In the genomic region with DNA sequence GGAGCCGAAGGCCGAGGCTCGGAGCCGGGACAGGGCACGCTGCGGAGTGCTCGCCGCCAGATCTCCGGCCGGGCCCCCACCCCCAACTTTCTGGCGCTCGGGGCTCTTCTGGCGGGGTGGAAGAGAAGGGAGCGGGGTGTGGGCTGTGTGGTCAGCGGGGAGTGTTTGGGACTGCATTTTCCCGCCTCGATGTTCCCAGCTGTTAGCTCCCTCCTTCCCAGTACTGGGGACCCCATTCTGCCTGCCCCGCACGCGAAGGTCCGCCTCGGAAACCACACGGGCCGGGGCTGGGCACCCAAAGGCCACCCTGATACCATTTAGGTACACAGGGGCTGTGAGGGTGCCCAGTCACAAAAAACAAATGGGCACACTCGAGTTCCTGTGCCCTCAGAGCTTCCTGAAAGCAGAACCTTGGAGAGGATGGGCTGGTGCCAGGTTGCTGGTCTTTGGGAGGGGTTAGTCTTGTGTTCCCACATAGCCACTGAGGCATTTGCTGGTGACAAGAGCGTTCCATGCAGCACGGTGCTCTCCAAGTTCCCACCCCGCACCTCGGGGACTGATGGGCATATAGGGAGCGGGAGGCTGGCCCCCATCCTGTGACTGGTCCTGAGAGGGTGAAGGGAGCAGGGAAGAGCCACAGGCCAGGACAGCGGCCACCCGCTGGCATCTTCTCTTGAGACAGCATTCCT, we compare ENCODE assay signal across 7 cellular contexts. TPM values are rescaled to one million over a fixed set of nuclear protein-coding genes. Genes with fewer than 3 reads are reported as not detected.
A peak's percentile ranks its signal among the peaks of the same experiment; 100 is the strongest.
DNase-seq lines count a peak whose midpoint lies in the region; ATAC-seq and TF ChIP-seq lines count a peak whose summit lies in the region.

No MANE protein-coding gene starts in this region.

- peak overlapping the region in 2 of 6 donors; percentile 41 to 47 for H3K27ac Mint-ChIP-seq in naive B cell

- CTCF ChIA-PET in PC-3 (lab: Charles Lee) = no interaction called here

- intact Hi-C loops in PC-3 (cut with micrococcal nuclease) = loop anchor here (5.0 kb wide), 1 partner anchor 52 kb away; no protein-coding TSS in a partner anchor

- H3K36me3 ChIP-seq in PC-3 (ENCODE audit: low read depth, low read length) = no peaks in the 10 kb centered on the region
- H3K36me3 ChIP-seq in effector memory CD4-positive, alpha-beta T cell (ENCODE audit: control insufficient read depth, insufficient read depth, low read length) = no peaks in the 10 kb centered on the region

- 0 out of 2 replicates have a peak, but pooled peaks cover 6% of the 10 kb centered on the region for H3K79me2 ChIP-seq in PC-3 (ENCODE audit: low read length)

- no peaks in the 10 kb centered on the region for H3K9me3 ChIP-seq in PC-3 (ENCODE audit: low read length)
- no peaks in the 10 kb centered on the region for H3K9me3 ChIP-seq in effector memory CD4-positive, alpha-beta T cell (ENCODE audit: control insufficient read depth, low read length)

- no peak for TF ChIP-seq POLR2A in GM18505 (IDR thresholded peaks at IDR 0.05; ENCODE audit: borderline replicate concordance, extremely low read depth, insufficient read depth, insufficient read length)

- H3K9ac ChIP-seq in PC-3 (ENCODE audit: low read length) = peak overlapping the region; percentile 49

- peak; percentile 6 for ATAC-seq in PC-3
- ATAC-seq in naive B cell (ENCODE audit: low read depth in 2 of 2) = no peak
- ATAC-seq in GM19397 (IDR thresholded peaks at IDR 0.05; ENCODE audit: unreplicated experiment) = no peak
- no peak for ATAC-seq in GM18505 (IDR thresholded peaks at IDR 0.05; ENCODE audit: unreplicated experiment)
- ATAC-seq in HG03039 (IDR thresholded peaks at IDR 0.05; ENCODE audit: unreplicated experiment) = no peak

- H3K9me2 ChIP-seq in PC-3 (replicated peaks; ENCODE audit: low read length) = no peaks in the 10 kb centered on the region

- H3K4me3 ChIP-seq in GM12864 (ENCODE audit: low read depth, low read length) (peak overlapping the region; percentile 40; the same call in 1 of the 2 replicates), PC-3 (ENCODE audit: low read length) (peak overlapping the region; percentile 76)
- peak overlapping the region; percentile 50 for H3K4me3 ChIP-seq in effector memory CD4-positive, alpha-beta T cell (ENCODE audit: insufficient read depth, low read depth, low read length, poor library complexity, severe bottlenecking)

- peak overlapping the region; percentile 98 for H3K4me2 ChIP-seq in PC-3 (ENCODE audit: low read length)

- H3K27me3 ChIP-seq in PC-3 (ENCODE audit: low read length) = no peaks in the 10 kb centered on the region
- no peaks in the 10 kb centered on the region for H3K27me3 ChIP-seq in effector memory CD4-positive, alpha-beta T cell (replicated peaks; ENCODE audit: control insufficient read depth, insufficient read depth, low read length, poor library complexity, severe bottlenecking)

- no peak overlapping the region for H3K27ac ChIP-seq in PC-3 (ENCODE audit: low read length)
- no peak overlapping the region for H3K27ac ChIP-seq in effector memory CD4-positive, alpha-beta T cell (ENCODE audit: insufficient read depth, low read length, poor library complexity, severe bottlenecking)

- H3K9me3 Mint-ChIP-seq in naive B cell = no peaks in the 10 kb centered on the region

- no peaks in the 10 kb centered on the region for H3F3A ChIP-seq in PC-3 (ENCODE audit: low read length, unreplicated experiment)

- TSS peak; percentile 29 for BruUV-seq in PC-3 (replicated peaks; lab: Mats Ljungman, UMichigan)

- H2AFZ ChIP-seq in PC-3 (ENCODE audit: low read length) = peak overlapping the region; percentile 76

- H3K4me1 Mint-ChIP-seq in naive B cell = peaks cover 31 to 39% (median 37%) of the 10 kb centered on the region in 3 donors

- peaks cover 0 to 11% of the 10 kb centered on the region in 2 donors for H3K36me3 Mint-ChIP-seq in naive B cell

- H3K27me3 Mint-ChIP-seq in naive B cell = peaks cover 41 to 76% (median 68%) of the 10 kb centered on the region in 3 donors

- POLR2A ChIA-PET in PC-3 (lab: Charles Lee; ENCODE audit: unreplicated experiment) = no interaction called here

- peak overlapping the region; percentile 75 to 92 (median 85) for H3K4me3 Mint-ChIP-seq in naive B cell

- H4K20me1 ChIP-seq in PC-3 (ENCODE audit: low read length) = no peaks in the 10 kb centered on the region

- TF ChIP-seq CTCF in GM12864 (IDR thresholded peaks at IDR 0.05; ENCODE audit: low read depth, low read length, missing control alignments) (no peak), PC-3 (conservative IDR thresholded peaks at IDR 0.05; ENCODE audit: low read depth, low read length) (no peak)

- DNase-seq in GM12864 (ENCODE audit: low read depth) (no peak), PC-3 (peak; percentile 11), naive B cell (no peak)
- DNase-seq in effector memory CD4-positive, alpha-beta T cell = no peak

- peaks cover 22% of the 10 kb centered on the region for H3K4me1 ChIP-seq in PC-3 (ENCODE audit: insufficient read depth, low read length)
- H3K4me1 ChIP-seq in effector memory CD4-positive, alpha-beta T cell (ENCODE audit: control insufficient read depth, insufficient read depth, low read length, poor library complexity, severe bottlenecking) = peaks cover 17% of the 10 kb centered on the region

RNA-seq across cellular contexts. Expression of gene TYRO3, which starts 0.6 kb away (rescaled TPM):
- 20.0 and 23.5 TPM in 2 replicates for total RNA-seq in PC-3 (2014; rRNA removed)
- not detected for polyA plus RNA-seq in naive B cell (ENCODE audit: low read depth in 6 of 6)

RNA-seq across cellular contexts. Expression of gene RPAP1, which starts 15.6 kb away (rescaled TPM):
- 28.4 and 51.1 TPM in 2 replicates for total RNA-seq in PC-3 (2014; rRNA removed)
- polyA plus RNA-seq in naive B cell (ENCODE audit: low read depth in 6 of 6) = 10 to 100 TPM in 4 of 6 donors, 1 to 10 TPM in 2; 6.9 to 18.0 (median 11.4) TPM

RNA-seq across cellular contexts. Expression of gene LTK, which starts 46.0 kb away (rescaled TPM):
- total RNA-seq in PC-3 (2014; rRNA removed) = 0.07 and 0.29 TPM in 2 replicates
- polyA plus RNA-seq in naive B cell (ENCODE audit: low read depth in 6 of 6) = under 1 TPM in 1 of 6 donors, not detected in 5; 0.35 TPM
